ENCODE assay signal across 1 cellular context in genomic region chr6:44073612-44074382, GRCh38.
TF ChIP-seq lines count a peak whose summit lies in the region.

No MANE protein-coding gene starts in this region.

TF ChIP-seq in K562, 482 proteins besides CTCF, POLR2A, EP300 and RAD21 (continued from another document and continues in another):
- TF ChIP-seq RERE (CRISPR knock-in tag; IDR thresholded peaks at IDR 0.05; ENCODE audit: borderline replicate concordance) (no peak), ZC3H8 (IDR thresholded peaks at IDR 0.05) (no peak), ZBTB40 (IDR thresholded peaks at IDR 0.05) (no peak), ZBTB40 (CRISPR knock-in tag; IDR thresholded peaks at IDR 0.05) (no peak), SOX6 (IDR thresholded peaks at IDR 0.05) (no peak), ELF4 (CRISPR knock-in tag; IDR thresholded peaks at IDR 0.05) (peak; percentile 60; the same call in 1 of the 2 replicates), ZFPM2 (CRISPR knock-in tag; IDR thresholded peaks at IDR 0.05) (no peak), ZNF143 (CRISPR knock-in tag; IDR thresholded peaks at IDR 0.05) (peak; percentile 32; the same call in 1 of the 2 replicates), ZNF431 (CRISPR knock-in tag; IDR thresholded peaks at IDR 0.05) (0 out of 2 replicates have a peak, but pooled peaks have one; percentile 55), TBL1XR1 (IDR thresholded peaks at IDR 0.05; ENCODE audit: low read length in 2 of 2) (no peak), SAFB2 (IDR thresholded peaks at IDR 0.05; ENCODE audit: borderline replicate concordance, low read depth, low read length, severe bottlenecking) (no peak), ZNF140 (CRISPR knock-in tag; IDR thresholded peaks at IDR 0.05) (no peak), HMBOX1 (IDR thresholded peaks at IDR 0.05) (no peak), ELK3 (CRISPR knock-in tag; IDR thresholded peaks at IDR 0.05) (0 out of 2 replicates have a peak, but pooled peaks have one; percentile 58), RFX5 (IDR thresholded peaks at IDR 0.05; ENCODE audit: low read depth, low read length) (no peak), MYNN (IDR thresholded peaks at IDR 0.05) (no peak), MYNN (CRISPR knock-in tag; IDR thresholded peaks at IDR 0.05) (no peak), EP400 (IDR thresholded peaks at IDR 0.05) (no peak), IRF1 (CRISPR knock-in tag; IDR thresholded peaks at IDR 0.05; ENCODE audit: borderline replicate concordance) (no peak), ZBTB7A (IDR thresholded peaks at IDR 0.05; ENCODE audit: borderline replicate concordance, control insufficient read depth, low read depth, low read length) (peak; percentile 79; the same call in 1 of the 2 replicates), EZH2 (IDR thresholded peaks at IDR 0.05; ENCODE audit: borderline replicate concordance, low read depth, low read length) (no peak), ZBTB1 (CRISPR knock-in tag; IDR thresholded peaks at IDR 0.05; ENCODE audit: borderline replicate concordance, low read depth) (no peak), PTRF (tag; IDR thresholded peaks at IDR 0.05) (no peak), EGR1 (conservative IDR thresholded peaks at IDR 0.05) (peak; percentile 43), ZNF511 (CRISPR knock-in tag; IDR thresholded peaks at IDR 0.05) (no peak), ZNF217 (CRISPR knock-in tag; IDR thresholded peaks at IDR 0.05) (no peak), ZNF282 (CRISPR knock-in tag; IDR thresholded peaks at IDR 0.05) (no peak), TBP (optimal IDR thresholded peaks at IDR 0.05; ENCODE audit: low read depth, low read length) (peak; percentile 36), HOXB6 (CRISPR knock-in tag; IDR thresholded peaks at IDR 0.05; ENCODE audit: borderline replicate concordance) (no peak), KAT8 (IDR thresholded peaks at IDR 0.05; ENCODE audit: low read depth) (no peak), NFIC (IDR thresholded peaks at IDR 0.05) (peak; percentile 51), ILF3 (IDR thresholded peaks at IDR 0.05; ENCODE audit: borderline replicate concordance) (no peak), NCOA4 (IDR thresholded peaks at IDR 0.05; ENCODE audit: partially characterized antibody) (no peak), GTF2F1 (IDR thresholded peaks at IDR 0.05; ENCODE audit: low read depth, low read length) (no peak), CREBBP (IDR thresholded peaks at IDR 0.05; ENCODE audit: low read depth, low read length) (no peak), NR3C1 (CRISPR knock-in tag; IDR thresholded peaks at IDR 0.05) (no peak), HDAC3 (IDR thresholded peaks at IDR 0.05; ENCODE audit: borderline replicate concordance, partially characterized antibody) (no peak), GABPB2 (CRISPR knock-in tag; conservative IDR thresholded peaks at IDR 0.05) (no peak), ZNF212 (CRISPR knock-in tag; IDR thresholded peaks at IDR 0.05) (no peak), ZNF445 (CRISPR knock-in tag; IDR thresholded peaks at IDR 0.05; ENCODE audit: low read depth) (no peak), CHD1 (IDR thresholded peaks at IDR 0.05; ENCODE audit: low read length) (peak; percentile 84), CCAR2 (IDR thresholded peaks at IDR 0.05; ENCODE audit: low read depth, low read length) (no peak), MTF1 (CRISPR knock-in tag; IDR thresholded peaks at IDR 0.05; ENCODE audit: borderline replicate concordance) (no peak), ZNF146 (CRISPR knock-in tag; IDR thresholded peaks at IDR 0.05; ENCODE audit: unreplicated experiment) (no peak), ESRRB (CRISPR knock-in tag; IDR thresholded peaks at IDR 0.05; ENCODE audit: borderline replicate concordance) (no peak), DACH1 (IDR thresholded peaks at IDR 0.05; ENCODE audit: partially characterized antibody) (no peak), ZBTB8A (IDR thresholded peaks at IDR 0.05; ENCODE audit: partially characterized antibody) (no peak), POLR2AphosphoS5 (IDR thresholded peaks at IDR 0.05; ENCODE audit: control insufficient read depth, insufficient read depth, low read depth, low read length) (no peak), ZNF766 (CRISPR knock-in tag; conservative IDR thresholded peaks at IDR 0.05) (no peak), ZNF41 (CRISPR knock-in tag; conservative IDR thresholded peaks at IDR 0.05) (no peak)
